ENCODE assay signal across 27 cellular contexts in the genomic region with DNA sequence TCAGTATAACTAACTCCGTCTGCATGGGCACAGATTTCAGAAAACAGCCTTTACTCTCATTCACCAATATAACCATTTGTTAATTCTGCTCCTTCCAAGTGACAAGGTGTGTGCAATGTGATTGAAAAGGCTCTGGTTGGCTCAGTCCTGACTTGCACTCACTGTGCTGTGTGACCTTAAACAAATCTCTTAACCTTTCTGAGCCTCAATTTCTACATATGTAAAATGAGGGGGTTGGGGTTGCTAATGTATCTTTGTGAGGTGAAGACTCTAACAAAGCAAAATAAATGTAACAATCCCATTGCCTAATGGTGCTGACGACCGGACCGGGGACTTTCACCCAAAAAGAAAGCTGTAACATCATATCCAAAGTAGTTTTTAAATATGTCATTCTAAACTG.
"Had no signal": no experiment of that assay in that cellular context is flagged by ENCODE, and none has a peak within 500 bp of the region (broad histone marks: within the 10 kb centered on the region; RNA-seq: fewer than 3 reads in every experiment).

No MANE protein-coding gene starts in this region.

- H3K27ac ChIP-seq: adrenal gland, body of pancreas, breast epithelium, PC-9, RWPE1, SK-N-MC, WERI-Rb-1 had no signal

- H3K4me1 Mint-ChIP-seq: activated CD4-positive, alpha-beta T cell treated with anti-CD3 and anti-CD28 coated beads, Interleukin-2, amount 10 ng/mL, durations not matched to agents 24 days and 14 days had no signal

- ATAC-seq: activated CD8-positive, alpha-beta T cell treated with anti-CD3 and anti-CD28 coated beads, Interleukin-2, amount 10 ng/mL, durations not matched to agents 7 days and 5 days; activated naive CD4-positive, alpha-beta T cell treated with anti-CD3 and anti-CD28 coated beads, Interleukin-2, amount 50 U/mL, for 72 hours; body of pancreas had no signal

- H3K4me3 Mint-ChIP-seq: activated CD4-positive, alpha-beta T cell treated with anti-CD3 and anti-CD28 coated beads, Interleukin-2, amount 10 ng/mL, durations not matched to agents 24 days and 14 days; activated CD8-positive, alpha-beta T cell treated with anti-CD3 and anti-CD28 coated beads, Interleukin-2, amount 10 ng/mL, durations not matched to agents 7 days and 5 days; activated naive CD4-positive, alpha-beta T cell treated with anti-CD3 and anti-CD28 coated beads for 36 hours; activated T-cell treated with anti-CD3 and anti-CD28 coated beads, Interleukin-2, amount 50 U/mL, for 24 hours; activated T-helper 1 cell treated with anti-CD3 and anti-CD28 coated beads, Interleukin-12 subunit alpha, Interleukin-12 subunit beta, Interleukin-2, Interleukin-4 antibody, amounts not matched to agents 30 ng/mL and 10 ng/mL and 1 ng/mL, durations not matched to agents 14 hours and 24 hours and 36 hours had no signal

- H3K4me1 ChIP-seq: adrenal gland, body of pancreas, breast epithelium had no signal

- DNase-seq: activated CD4-positive, alpha-beta T cell treated with anti-CD3 and anti-CD28 coated beads, Interleukin-2, amount 10 ng/mL, durations not matched to agents 24 days and 14 days; activated CD4-positive, alpha-beta T cell treated with anti-CD3 and anti-CD28 coated beads, Interleukin-2, amount 50 U/mL, for 4 hours; activated CD8-positive, alpha-beta T cell treated with anti-CD3 and anti-CD28 coated beads, Interleukin-2, amount 10 ng/mL, durations not matched to agents 7 days and 5 days; activated gamma-delta T cell treated with Interleukin-2 at 50 U/mL for 16 hours; activated naive CD4-positive, alpha-beta T cell treated with anti-CD3 and anti-CD28 coated beads for 36 hours; activated T-cell treated with anti-CD3 and anti-CD28 coated beads, Interleukin-2, amount 50 U/mL, for 24 hours; adrenal gland; body of pancreas; NCI-H1105; NCI-H1417 treated with DMSO at 0.1 percent for 48 hours; NCI-H1694; NCI-H1930; NCI-H2081 treated with DMSO at 0.1 percent for 48 hours; NCI-H226; NCI-H524 treated with DMSO at 0.1 percent for 48 hours; NCI-H748 treated with DMSO at 0.1 percent for 48 hours; NK-92 treated with Interleukin-12 subunit alpha and Interleukin-12 subunit beta, amount 100 ng/mL, for 24 hours; PC-9; Right ventricle myocardium superior; T1000; WERI-Rb-1 had no signal

- H3K9me3 ChIP-seq: adrenal gland, body of pancreas, breast epithelium had no signal

- H3K36me3 Mint-ChIP-seq: activated naive CD4-positive, alpha-beta T cell treated with anti-CD3 and anti-CD28 coated beads, Interleukin-2, amount 50 U/mL, for 72 hours had no signal

- FAIRE-seq: RCC 7860 had no signal

- H3K27me3 Mint-ChIP-seq: activated CD4-positive, alpha-beta T cell treated with anti-CD3 and anti-CD28 coated beads, Interleukin-2, amount 10 ng/mL, durations not matched to agents 24 days and 14 days had no signal

- H3K9me3 Mint-ChIP-seq: activated CD4-positive, alpha-beta T cell treated with anti-CD3 and anti-CD28 coated beads, Interleukin-2, amount 10 ng/mL, durations not matched to agents 24 days and 14 days; activated naive CD4-positive, alpha-beta T cell treated with anti-CD3 and anti-CD28 coated beads for 36 hours; activated naive CD4-positive, alpha-beta T cell treated with anti-CD3 and anti-CD28 coated beads, Interleukin-2, amount 50 U/mL, for 72 hours; activated T-cell treated with anti-CD3 and anti-CD28 coated beads, Interleukin-2, amount 50 U/mL, for 24 hours; activated T-helper 1 cell treated with anti-CD3 and anti-CD28 coated beads, Interleukin-12 subunit alpha, Interleukin-12 subunit beta, Interleukin-2, Interleukin-4 antibody, amounts not matched to agents 30 ng/mL and 10 ng/mL and 1 ng/mL, durations not matched to agents 14 hours and 24 hours and 36 hours had no signal

- H3K27ac Mint-ChIP-seq: activated CD4-positive, alpha-beta T cell treated with anti-CD3 and anti-CD28 coated beads, Interleukin-2, amount 10 ng/mL, durations not matched to agents 24 days and 14 days; activated CD8-positive, alpha-beta T cell treated with anti-CD3 and anti-CD28 coated beads, Interleukin-2, amount 10 ng/mL, durations not matched to agents 7 days and 5 days; activated naive CD4-positive, alpha-beta T cell treated with anti-CD3 and anti-CD28 coated beads for 36 hours; activated naive CD4-positive, alpha-beta T cell treated with anti-CD3 and anti-CD28 coated beads, Interleukin-2, amount 50 U/mL, for 72 hours; activated T-cell treated with anti-CD3 and anti-CD28 coated beads, Interleukin-2, amount 50 U/mL, for 24 hours; activated T-helper 1 cell treated with anti-CD3 and anti-CD28 coated beads, Interleukin-12 subunit alpha, Interleukin-12 subunit beta, Interleukin-2, Interleukin-4 antibody, amounts not matched to agents 30 ng/mL and 10 ng/mL and 1 ng/mL, durations not matched to agents 14 hours and 24 hours and 36 hours had no signal

- H3K4me3 ChIP-seq: adrenal gland, body of pancreas, breast epithelium, PC-9, SK-N-MC had no signal

- H2AFZ ChIP-seq: PC-9 had no signal

- H3K36me3 ChIP-seq: adrenal gland, breast epithelium, WERI-Rb-1 had no signal

- H3K27me3 ChIP-seq: adrenal gland, body of pancreas had no signal

- H3K4me2 ChIP-seq: PC-9 had no signal
